8 cellular contexts compared by ENCODE assay signal in the genomic region with DNA sequence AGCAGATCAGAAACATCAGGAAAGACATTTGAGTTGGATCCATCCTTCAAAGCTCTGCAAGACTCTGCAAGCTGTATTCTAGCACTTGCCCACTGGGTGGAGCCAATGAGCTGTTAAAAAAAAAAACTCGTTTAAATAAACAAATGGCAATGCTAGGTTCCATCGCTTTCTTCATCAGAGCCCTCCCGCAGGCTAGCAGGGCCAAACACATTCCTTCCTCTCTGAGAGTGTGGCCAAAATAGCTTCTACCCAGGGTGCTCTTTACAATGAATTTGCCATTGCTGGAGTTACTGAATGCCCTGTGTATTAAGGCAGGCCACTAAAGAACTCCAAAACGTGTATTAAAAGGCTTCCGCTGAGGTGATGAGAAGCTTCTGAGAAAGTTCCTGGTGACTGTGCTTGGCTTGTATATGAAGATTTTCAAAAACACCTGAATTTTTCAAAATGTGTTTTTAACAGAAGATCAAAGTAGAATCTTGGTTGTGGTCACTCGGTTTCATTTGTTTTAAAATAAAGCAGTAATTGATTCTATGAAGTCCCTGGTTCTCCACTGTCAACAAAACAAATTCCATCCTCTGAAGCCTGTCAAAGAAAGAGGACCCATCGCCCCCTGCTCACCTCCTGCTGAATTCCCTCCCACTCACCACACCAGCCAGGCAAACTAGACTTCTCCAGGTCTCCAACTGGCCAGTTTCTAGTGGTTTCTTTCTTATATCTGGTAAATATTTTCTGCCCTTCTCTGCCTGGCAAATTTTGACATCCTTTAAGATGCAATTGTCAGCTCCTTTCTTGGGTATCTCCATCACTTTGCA. TPM values are rescaled to one million over a fixed set of nuclear protein-coding genes. Genes with fewer than 3 reads are reported as not detected.
DNase-seq lines count a peak whose midpoint lies in the region; ATAC-seq and TF ChIP-seq lines count a peak whose summit lies in the region.

No MANE protein-coding gene starts in this region.

- H4K5ac ChIP-seq in mesendoderm (ENCODE audit: low read length): no peak overlapping the region

- TF ChIP-seq CTCF in activated CD8-positive, alpha-beta T cell treated with anti-CD3 and anti-CD28 coated beads for 36 hours (IDR thresholded peaks at IDR 0.05): peak; percentile 90
- TF ChIP-seq CTCF in endodermal cell (conservative IDR thresholded peaks at IDR 0.05): peak; percentile 93

- no peak overlapping the region for H4K8ac ChIP-seq in mesendoderm (ENCODE audit: low read depth, low read length)

- H3K4me1 Mint-ChIP-seq in CD4-positive, CD25-positive, alpha-beta regulatory T cell: no peaks in the 10 kb centered on the region
- H3K4me1 Mint-ChIP-seq in activated CD8-positive, alpha-beta T cell treated with anti-CD3 and anti-CD28 coated beads for 36 hours (ENCODE audit: low read depth): no peaks in the 10 kb centered on the region
- peaks cover 6% of the 10 kb centered on the region for H3K4me1 Mint-ChIP-seq in endodermal cell

- CTCF ChIA-PET in activated CD8-positive, alpha-beta T cell treated with anti-CD3 and anti-CD28 coated beads for 36 hours (lab: Charles Lee): interaction anchor here (0.6 to 3.7 kb wide), 22 partner anchors 8 to 553 kb away, joined by 3 to 65 read pairs (median 4); partner anchors contain the start of gene MOB3B

- H2BK120ac ChIP-seq in mesendoderm (ENCODE audit: low read depth, low read length): no peak overlapping the region

- no peak overlapping the region for H3K23ac ChIP-seq in mesendoderm (ENCODE audit: low read length)

- H3K27ac ChIP-seq in CD4-positive, CD25-positive, alpha-beta regulatory T cell (ENCODE audit: insufficient read depth, low read length, poor library complexity, severe bottlenecking): no peak overlapping the region
- H3K27ac ChIP-seq in endodermal cell (ENCODE audit: low read depth, low read length) (peak overlapping the region; percentile 62), mesendoderm (ENCODE audit: low read depth, low read length) (peak overlapping the region; percentile 14)

- H3K9ac ChIP-seq in endodermal cell (ENCODE audit: extremely low read depth, low read length, poor library complexity, severe bottlenecking) (no peak overlapping the region), mesendoderm (ENCODE audit: low read length) (no peak overlapping the region)

- H2AK5ac ChIP-seq in mesendoderm (ENCODE audit: low read length): no peak overlapping the region

- DNase-seq in CD4-positive, CD25-positive, alpha-beta regulatory T cell: peak in 2 of 3 donors; percentile 52 to 72
- DNase-seq in NCI-H524 (lab: John Stamatoyannopoulos, UW): peak; percentile 34 to 70
- peak; percentile 54 for DNase-seq in activated CD8-positive, alpha-beta T cell treated with anti-CD3 and anti-CD28 coated beads for 36 hours
- DNase-seq in endodermal cell: peak; percentile 90
- peak; percentile 96 for DNase-seq in mesendoderm
- peak; percentile 3 for DNase-seq in stimulated activated naive CD4-positive, alpha-beta T cell treated with Interleukin-2 at 50 U/mL for 16 hours (lab: John Stamatoyannopoulos, UW)

- H3K4me3 ChIP-seq in CD4-positive, CD25-positive, alpha-beta regulatory T cell (ENCODE audit: low read depth, low read length): no peak overlapping the region
- H3K4me3 ChIP-seq in endodermal cell (ENCODE audit: low read length) (no peak overlapping the region), mesendoderm (ENCODE audit: low read length) (no peak overlapping the region)

- POLR2A ChIA-PET in activated CD8-positive, alpha-beta T cell treated with anti-CD3 and anti-CD28 coated beads for 36 hours (lab: Charles Lee): no interaction called here

- no peak overlapping the region for H2BK15ac ChIP-seq in mesendoderm (replicated peaks; ENCODE audit: low read depth)

- intact Hi-C loops in activated CD8-positive, alpha-beta T cell treated with anti-CD3 and anti-CD28 coated beads for 36 hours (cut with micrococcal nuclease): loop anchor here (1.0 to 5.0 kb wide), 2 partner anchors 196 to 214 kb away; partner anchors contain the start of gene MOB3B

- no peaks in the 10 kb centered on the region for H3K27me3 Mint-ChIP-seq in CD4-positive, CD25-positive, alpha-beta regulatory T cell
- H3K27me3 Mint-ChIP-seq in activated CD8-positive, alpha-beta T cell treated with anti-CD3 and anti-CD28 coated beads for 36 hours: peaks cover 3% of the 10 kb centered on the region
- H3K27me3 Mint-ChIP-seq in endodermal cell (ENCODE audit: insufficient read depth): peaks cover 2% of the 10 kb centered on the region

- H3K4me1 ChIP-seq in CD4-positive, CD25-positive, alpha-beta regulatory T cell (ENCODE audit: control insufficient read depth, insufficient read depth, low read length, poor library complexity, severe bottlenecking): no peaks in the 10 kb centered on the region
- H3K4me1 ChIP-seq in endodermal cell (ENCODE audit: control insufficient read depth, insufficient read depth, low read length): no peaks in the 10 kb centered on the region
- H3K4me1 ChIP-seq in mesendoderm (ENCODE audit: control insufficient read depth, low read depth, low read length): no peaks in the 10 kb centered on the region

- no peak overlapping the region for H3K18ac ChIP-seq in mesendoderm (ENCODE audit: low read length)

- H3K27me3 ChIP-seq in CD4-positive, CD25-positive, alpha-beta regulatory T cell (ENCODE audit: control insufficient read depth, insufficient read depth, low read length): no peaks in the 10 kb centered on the region
- H3K27me3 ChIP-seq in endodermal cell (ENCODE audit: control insufficient read depth, insufficient read depth, low read length, poor library complexity, severe bottlenecking) (no peaks in the 10 kb centered on the region), mesendoderm (ENCODE audit: insufficient read depth, low read length, poor library complexity) (no peaks in the 10 kb centered on the region)

- 14 to 22% methylated on average over 7 of the region's 7 CpGs for WGBS in endodermal cell (ENCODE audit: insufficient coverage in 1 of 2, insufficient read length in 1 of 2), 2 experiments
- WGBS in mesendoderm (ENCODE audit: extremely low coverage, insufficient coverage, low lambda C conversion rate): no CpG with 5 or more reads among the region's 7 CpGs

- H3K9me3 Mint-ChIP-seq in CD4-positive, CD25-positive, alpha-beta regulatory T cell: no peaks in the 10 kb centered on the region
- no peaks in the 10 kb centered on the region for H3K9me3 Mint-ChIP-seq in activated CD8-positive, alpha-beta T cell treated with anti-CD3 and anti-CD28 coated beads for 36 hours
- no peaks in the 10 kb centered on the region for H3K9me3 Mint-ChIP-seq in endodermal cell

- ATAC-seq in CD4-positive, CD25-positive, alpha-beta regulatory T cell (ENCODE audit: low read depth in 2 of 2): peak; percentile 48
- ATAC-seq in GM19043 (IDR thresholded peaks at IDR 0.05; ENCODE audit: low read depth, unreplicated experiment) (peak; percentile 80), HG03442 (IDR thresholded peaks at IDR 0.05; ENCODE audit: unreplicated experiment) (peak; percentile 82)
- ATAC-seq in activated CD8-positive, alpha-beta T cell treated with anti-CD3 and anti-CD28 coated beads for 36 hours: peak; percentile 79

- H3K4me3 Mint-ChIP-seq in CD4-positive, CD25-positive, alpha-beta regulatory T cell: no peak overlapping the region
- H3K4me3 Mint-ChIP-seq in activated CD8-positive, alpha-beta T cell treated with anti-CD3 and anti-CD28 coated beads for 36 hours: no peak overlapping the region
- H3K4me3 Mint-ChIP-seq in endodermal cell: no peak overlapping the region

- H3K27ac Mint-ChIP-seq in CD4-positive, CD25-positive, alpha-beta regulatory T cell: no peak overlapping the region
- H3K27ac Mint-ChIP-seq in activated CD8-positive, alpha-beta T cell treated with anti-CD3 and anti-CD28 coated beads for 36 hours: no peak overlapping the region
- no peak overlapping the region for H3K27ac Mint-ChIP-seq in endodermal cell

- no peaks in the 10 kb centered on the region for H3K9me3 ChIP-seq in CD4-positive, CD25-positive, alpha-beta regulatory T cell (ENCODE audit: control insufficient read depth in 2 of 2, low read length in 2 of 2)
- H3K9me3 ChIP-seq in endodermal cell (ENCODE audit: control insufficient read depth, low read length): no peaks in the 10 kb centered on the region

- H3K79me2 ChIP-seq in mesendoderm (ENCODE audit: control insufficient read depth, insufficient read depth, low read length): no peaks in the 10 kb centered on the region

- no peak overlapping the region for H2BK5ac ChIP-seq in mesendoderm (ENCODE audit: low read length)

- no peaks in the 10 kb centered on the region for H3K36me3 ChIP-seq in CD4-positive, CD25-positive, alpha-beta regulatory T cell (ENCODE audit: control insufficient read depth, insufficient read depth, low read length)
- H3K36me3 ChIP-seq in endodermal cell (ENCODE audit: control insufficient read depth, insufficient read depth, low read length): no peaks in the 10 kb centered on the region
- H3K36me3 ChIP-seq in mesendoderm (ENCODE audit: control insufficient read depth, insufficient read depth, low read length): no peaks in the 10 kb centered on the region

- no peaks in the 10 kb centered on the region for H3K36me3 Mint-ChIP-seq in CD4-positive, CD25-positive, alpha-beta regulatory T cell
- H3K36me3 Mint-ChIP-seq in activated CD8-positive, alpha-beta T cell treated with anti-CD3 and anti-CD28 coated beads for 36 hours (ENCODE audit: low read depth): no peaks in the 10 kb centered on the region
- H3K36me3 Mint-ChIP-seq in endodermal cell (ENCODE audit: low read depth): no peaks in the 10 kb centered on the region

- H3K79me1 ChIP-seq in mesendoderm (ENCODE audit: low read length): no peaks in the 10 kb centered on the region

- H3K4ac ChIP-seq in mesendoderm (ENCODE audit: low read depth, low read length): no peak overlapping the region

- H3K56ac ChIP-seq in mesendoderm (ENCODE audit: low read length): no peak overlapping the region

- H3K4me2 ChIP-seq in mesendoderm (ENCODE audit: low read length): no peak overlapping the region

RNA-seq across cellular contexts. Expression of gene EQTN, which starts 36.5 kb away (rescaled TPM):
- not detected for total RNA-seq in CD4-positive, CD25-positive, alpha-beta regulatory T cell
- polyA plus RNA-seq in CD4-positive, CD25-positive, alpha-beta regulatory T cell: not detected
- not detected for total RNA-seq in activated CD8-positive, alpha-beta T cell treated with anti-CD3 and anti-CD28 coated beads for 36 hours
- not detected for total RNA-seq in endodermal cell
- not detected for polyA plus RNA-seq in endodermal cell (2013, experiment 1 of 2)
- 0.50 TPM for polyA plus RNA-seq in endodermal cell (2013, experiment 2 of 2)
- polyA plus RNA-seq in mesendoderm (2013, experiment 1 of 2): not detected
- not detected for polyA plus RNA-seq in mesendoderm (2013, experiment 2 of 2)

Comparison
In these comparisons a context has a peak if more than half of its experiments do, and no peak if none do; other contexts are left out.
1. DNase-seq: peak in every context shown above with its lines; median percentile 96 in mesendoderm; 90 in endodermal cell; 62 in CD4-positive, CD25-positive, alpha-beta regulatory T cell; 54 in activated CD8-positive, alpha-beta T cell treated with anti-CD3 and anti-CD28 coated beads for 36 hours; 52 in NCI-H524; 3 in stimulated activated naive CD4-positive, alpha-beta T cell treated with Interleukin-2 at 50 U/mL for 16 hours.